1 cellular context compared by ENCODE assay signal in the genomic region with DNA sequence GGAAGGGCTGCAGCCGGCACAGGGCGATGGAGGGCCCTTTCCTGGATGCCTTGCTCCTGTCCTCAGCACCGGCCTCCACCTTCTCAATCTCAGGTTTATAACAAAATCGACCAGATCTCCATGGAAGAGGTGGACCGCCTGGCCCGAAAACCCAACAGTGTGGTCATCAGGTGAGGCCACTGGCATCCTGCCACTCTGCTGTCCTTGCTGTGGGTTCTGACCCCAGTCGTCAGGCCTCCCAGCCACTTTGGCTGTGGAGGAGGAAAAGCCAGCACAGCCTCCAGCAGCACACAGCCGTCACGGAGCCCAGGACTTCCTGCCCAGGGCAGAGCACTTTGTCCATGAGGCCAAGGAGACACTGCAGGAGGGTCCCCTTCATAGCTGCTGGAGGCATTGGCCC.
TF ChIP-seq lines count a peak whose summit lies in the region.

No MANE protein-coding gene starts in this region.

TF ChIP-seq in GM12878, 131 proteins besides CTCF, POLR2A, EP300 and RAD21:
- TF ChIP-seq PAX5 (IDR thresholded peaks at IDR 0.05; ENCODE audit: borderline replicate concordance, low read depth, low read length): no peak
- TF ChIP-seq, protein P1, sequence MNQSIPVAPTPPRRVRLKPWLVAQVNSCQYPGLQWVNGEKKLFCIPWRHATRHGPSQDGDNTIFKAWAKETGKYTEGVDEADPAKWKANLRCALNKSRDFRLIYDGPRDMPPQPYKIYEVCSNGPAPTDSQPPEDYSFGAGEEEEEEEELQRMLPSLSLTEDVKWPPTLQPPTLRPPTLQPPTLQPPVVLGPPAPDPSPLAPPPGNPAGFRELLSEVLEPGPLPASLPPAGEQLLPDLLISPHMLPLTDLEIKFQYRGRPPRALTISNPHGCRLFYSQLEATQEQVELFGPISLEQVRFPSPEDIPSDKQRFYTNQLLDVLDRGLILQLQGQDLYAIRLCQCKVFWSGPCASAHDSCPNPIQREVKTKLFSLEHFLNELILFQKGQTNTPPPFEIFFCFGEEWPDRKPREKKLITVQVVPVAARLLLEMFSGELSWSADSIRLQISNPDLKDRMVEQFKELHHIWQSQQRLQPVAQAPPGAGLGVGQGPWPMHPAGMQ (IDR thresholded peaks at IDR 0.05; ENCODE audit: borderline replicate concordance): no peak
